In genomic region chr3:53196575-53197407, GRCh38 we compare ENCODE assay signal across 1 cellular context.
TF ChIP-seq lines count a peak whose summit lies in the region.

No MANE protein-coding gene starts in this region.

TF ChIP-seq in GM23338, 12 proteins besides CTCF, POLR2A, EP300 and RAD21 (continued from another document):
- TF ChIP-seq, protein P1, sequence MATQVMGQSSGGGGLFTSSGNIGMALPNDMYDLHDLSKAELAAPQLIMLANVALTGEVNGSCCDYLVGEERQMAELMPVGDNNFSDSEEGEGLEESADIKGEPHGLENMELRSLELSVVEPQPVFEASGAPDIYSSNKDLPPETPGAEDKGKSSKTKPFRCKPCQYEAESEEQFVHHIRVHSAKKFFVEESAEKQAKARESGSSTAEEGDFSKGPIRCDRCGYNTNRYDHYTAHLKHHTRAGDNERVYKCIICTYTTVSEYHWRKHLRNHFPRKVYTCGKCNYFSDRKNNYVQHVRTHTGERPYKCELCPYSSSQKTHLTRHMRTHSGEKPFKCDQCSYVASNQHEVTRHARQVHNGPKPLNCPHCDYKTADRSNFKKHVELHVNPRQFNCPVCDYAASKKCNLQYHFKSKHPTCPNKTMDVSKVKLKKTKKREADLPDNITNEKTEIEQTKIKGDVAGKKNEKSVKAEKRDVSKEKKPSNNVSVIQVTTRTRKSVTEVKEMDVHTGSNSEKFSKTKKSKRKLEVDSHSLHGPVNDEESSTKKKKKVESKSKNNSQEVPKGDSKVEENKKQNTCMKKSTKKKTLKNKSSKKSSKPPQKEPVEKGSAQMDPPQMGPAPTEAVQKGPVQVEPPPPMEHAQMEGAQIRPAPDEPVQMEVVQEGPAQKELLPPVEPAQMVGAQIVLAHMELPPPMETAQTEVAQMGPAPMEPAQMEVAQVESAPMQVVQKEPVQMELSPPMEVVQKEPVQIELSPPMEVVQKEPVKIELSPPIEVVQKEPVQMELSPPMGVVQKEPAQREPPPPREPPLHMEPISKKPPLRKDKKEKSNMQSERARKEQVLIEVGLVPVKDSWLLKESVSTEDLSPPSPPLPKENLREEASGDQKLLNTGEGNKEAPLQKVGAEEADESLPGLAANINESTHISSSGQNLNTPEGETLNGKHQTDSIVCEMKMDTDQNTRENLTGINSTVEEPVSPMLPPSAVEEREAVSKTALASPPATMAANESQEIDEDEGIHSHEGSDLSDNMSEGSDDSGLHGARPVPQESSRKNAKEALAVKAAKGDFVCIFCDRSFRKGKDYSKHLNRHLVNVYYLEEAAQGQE (IDR thresholded peaks at IDR 0.05; ENCODE audit: unreplicated experiment) = no peak
- TF ChIP-seq STAT1 (IDR thresholded peaks at IDR 0.05; ENCODE audit: unreplicated experiment) = no peak
TF ChIP-seq in GM23338: peak in this region for 0.
